8 cellular contexts compared by ENCODE assay signal in the genomic region with DNA sequence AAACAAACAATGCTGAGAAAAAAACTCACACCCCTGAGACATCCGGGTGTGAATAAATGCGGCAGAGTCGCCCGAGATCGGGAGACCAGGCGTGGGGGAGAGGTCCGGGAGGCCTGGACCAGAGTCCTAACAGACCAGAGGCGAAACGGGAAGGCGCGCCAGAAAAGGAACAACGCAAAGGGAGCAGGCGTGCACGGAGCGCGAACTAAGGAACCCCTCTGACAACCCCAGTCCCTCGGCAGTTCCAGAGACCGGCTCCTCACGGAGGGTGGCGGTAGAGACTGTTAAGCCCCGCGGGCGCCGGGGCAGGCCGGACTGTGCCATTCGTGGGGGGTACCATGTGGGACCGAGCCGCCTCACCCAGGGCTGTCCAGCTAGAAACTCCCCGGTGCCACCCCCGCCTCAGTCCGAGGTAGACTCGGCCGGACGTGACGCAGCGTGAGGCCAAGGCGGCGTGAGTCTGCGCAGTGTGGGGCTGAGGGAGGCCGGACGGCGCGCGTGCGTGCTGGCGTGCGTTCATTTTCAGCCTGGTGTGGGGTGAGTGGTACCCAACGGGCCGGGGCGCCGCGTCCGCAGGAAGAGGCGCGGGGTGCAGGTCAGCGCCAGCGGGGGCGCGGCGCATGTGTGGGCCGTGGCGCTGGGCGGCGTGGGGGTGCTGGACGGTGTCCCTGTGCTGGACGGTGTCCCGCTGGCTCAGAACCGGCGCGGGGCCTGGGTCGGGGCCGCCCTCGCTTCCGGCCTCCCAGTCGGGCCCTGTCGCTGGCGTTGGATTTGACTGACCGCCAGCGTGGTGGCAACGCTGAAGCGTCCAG. TPM values are rescaled to one million over a fixed set of nuclear protein-coding genes. Genes with fewer than 3 reads are reported as not detected.
DNase-seq lines count a peak whose midpoint lies in the region; ATAC-seq and TF ChIP-seq lines count a peak whose summit lies in the region.

Gene PARK7, plus strand, starts transcription at position 513 of the 812 bp plus-strand sequence. CDS start 1,075 bp downstream, outside the sequence.

- H3K9me3 ChIP-seq in lung (ENCODE audit: control insufficient read depth in 2 of 2, insufficient read depth in 1 of 2, low read length in 1 of 2): no peaks in the 10 kb centered on the region

- H3K4me3 ChIP-seq in lung: peak within 1 kb of the TSS; percentile 83

- DNase-seq in COLO829 (ENCODE audit: low spot score) (peak; percentile 99), HS-5 (ENCODE audit: low read depth) (peak; percentile 92), NK-92 (lab: John Stamatoyannopoulos, UW; ENCODE audit: unreplicated experiment) (peak; percentile 97), lung (ENCODE audit: low spot score) (peak; percentile 100)
- peak; percentile 99 for DNase-seq in activated CD8-positive, alpha-beta memory T cell treated with anti-CD3 and anti-CD28 coated beads for 1 hour (ENCODE audit: extremely low read depth in 1 of 2, low read depth in 1 of 2)
- peak; percentile 100 for DNase-seq in effector CD4-positive, alpha-beta T cell
- peak; percentile 99 to 100 (median 99) for DNase-seq in stimulated activated CD4-positive, alpha-beta T cell treated with anti-CD3 and anti-CD28 coated beads, TNF-alpha, amount 100 ng/mL, for 4 hours (ENCODE audit: low read depth in 3 of 3)

- peaks cover 1 to 5% of the 10 kb centered on the region in 2 donors for H3K4me1 ChIP-seq in lung (ENCODE audit: control insufficient read depth in 2 of 2, insufficient read depth in 2 of 2, low read length in 2 of 2)

- ATAC-seq in GM19468 (IDR thresholded peaks at IDR 0.05; ENCODE audit: extremely low read depth, unreplicated experiment) (peak; percentile 86), lung (ENCODE audit: insufficient read depth, low FRiP score) (peak; percentile 100)

- WGBS in lung, 2 donors: 0% methylated on average over 74 to 81 of the region's 81 CpGs

- peak within 1 kb of the TSS; percentile 94 to 95 for H3K27ac ChIP-seq in lung (ENCODE audit: low read depth in 1 of 2, low read length in 1 of 2)

- TF ChIP-seq CTCF in lung (IDR thresholded peaks at IDR 0.05; ENCODE audit: control extremely low read depth, extremely low read depth): peak; percentile 1

- H3K27me3 ChIP-seq in lung (ENCODE audit: control insufficient read depth, insufficient read depth): no peaks in the 10 kb centered on the region

- H3K36me3 ChIP-seq in lung (ENCODE audit: control insufficient read depth in 2 of 2, insufficient read depth in 2 of 2, low read length in 2 of 2): peaks cover 18 to 20% of the 10 kb centered on the region in 2 donors

RNA-seq across cellular contexts. Expression of gene PARK7, which starts in this region (rescaled TPM):
- 100 to 1,000 TPM; 140 to 247 TPM for total RNA-seq in lung
- 100 to 1,000 TPM; 287 to 392 TPM for polyA plus RNA-seq in lung

Comparison
In these comparisons a context has a peak if more than half of its experiments do, and no peak if none do; other contexts are left out.
1. Peak in every context shown above with its lines: DNase-seq, ATAC-seq, H3K4me3 ChIP-seq and H3K27ac ChIP-seq.